ENCODE assay signal across 28 cellular contexts in the genomic region with DNA sequence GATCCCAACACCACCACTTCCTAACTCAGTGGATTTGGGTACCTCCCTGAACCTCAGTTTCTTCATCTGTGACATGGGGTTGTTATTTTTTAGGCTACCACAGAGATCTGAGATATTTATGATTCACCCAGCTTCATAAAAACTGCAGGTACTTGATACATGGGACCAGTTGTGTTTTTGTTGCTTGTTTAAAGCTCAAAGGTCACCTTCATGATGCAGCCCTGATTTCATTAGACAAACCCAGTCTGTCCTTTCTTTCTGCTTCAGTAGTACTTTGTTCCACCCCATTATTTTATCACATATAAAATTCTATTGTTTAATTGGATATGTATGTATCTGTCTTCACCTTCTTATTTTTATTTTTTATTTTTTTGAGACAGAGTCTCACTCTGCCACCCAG.
"Had no signal": no experiment of that assay in that cellular context is flagged by ENCODE, and none has a peak within 500 bp of the region (broad histone marks: within the 10 kb centered on the region; RNA-seq: fewer than 3 reads in every experiment).

No MANE protein-coding gene starts in this region.

- H3K36me3 ChIP-seq: SJCRH30 had no signal

- H3K27ac ChIP-seq: KMS-11, PC-9, RWPE1, SJCRH30 had no signal

- DNase-seq: Karpas-422, MM.1S, MV-4-11, NCI-H1092, NCI-H1105 treated with DMSO at 0.1 percent for 48 hours, NCI-H1436, NCI-H1694, NCI-H187, NCI-H1930, NCI-H2171 treated with DMSO at 0.1 percent for 48 hours, NCI-H2227 treated with DMSO at 0.1 percent for 48 hours, NCI-H345, NCI-H446, NCI-H510A treated with DMSO at 0.1 percent for 48 hours, NCI-H524 treated with DMSO at 0.1 percent for 48 hours, NCI-H526 treated with DMSO at 0.1 percent for 48 hours, NCI-H774, PC-9, SHP77, SIG-M5, SJCRH30 had no signal

- H3K4me3 ChIP-seq: PC-9, SJCRH30, SK-N-MC had no signal

- H3K27me3 ChIP-seq: SJCRH30 had no signal

- FAIRE-seq: RCC 7860 had no signal

- H3K9ac ChIP-seq: KMS-11 had no signal

- H3K9me3 ChIP-seq: SJCRH30 had no signal

- ATAC-seq: Panc1, Right ventricle myocardium inferior, SK-N-SH treated with all-trans-retinoic acid at 6 μM for 48 hours had no signal
